In the genomic region with DNA sequence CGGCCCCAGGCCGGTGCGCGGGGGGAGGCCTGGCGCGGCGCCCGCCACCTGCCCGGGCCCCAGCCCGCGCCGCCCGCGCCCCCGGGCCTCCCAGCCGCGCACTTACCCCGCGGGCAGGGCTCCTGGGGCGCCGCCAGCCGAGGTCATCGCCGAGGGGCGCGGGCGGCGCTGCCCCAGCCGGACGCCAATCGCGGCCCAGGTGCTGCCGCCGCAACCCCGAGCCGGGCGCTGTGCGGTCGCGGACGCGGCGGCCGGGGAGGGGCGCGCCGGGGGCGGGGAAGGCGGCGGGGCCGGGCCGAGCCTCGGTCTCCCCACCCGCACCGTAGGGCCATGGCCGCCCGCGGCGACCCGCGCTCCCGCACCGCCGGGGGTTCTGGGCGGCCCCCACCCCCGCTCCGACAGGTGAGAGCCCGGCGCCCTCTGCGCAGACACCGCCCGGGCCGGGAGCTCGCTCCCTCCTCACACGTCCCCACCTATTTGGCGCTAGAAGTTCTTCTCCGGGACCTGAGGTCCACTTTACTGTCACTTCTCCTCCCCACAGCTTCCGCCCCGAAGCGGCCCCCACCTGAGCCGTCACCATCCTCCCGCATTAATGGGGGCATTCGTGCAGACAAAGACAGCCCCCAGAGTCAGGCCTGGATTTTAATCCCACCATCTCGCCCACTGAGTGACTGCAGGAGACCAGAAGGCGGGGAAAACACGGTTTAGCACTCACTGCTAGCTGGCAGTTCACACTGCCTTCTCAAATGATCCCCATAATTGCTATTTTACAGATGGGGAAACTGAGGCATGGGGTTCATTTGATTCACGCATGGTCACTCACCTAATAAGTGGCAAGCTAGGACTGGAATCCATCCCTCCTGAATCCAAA, we compare ENCODE assay signal across 8 cellular contexts. TPM values are rescaled to one million over a fixed set of nuclear protein-coding genes. Genes with fewer than 3 reads are reported as not detected.
A peak's percentile ranks its signal among the peaks of the same experiment; 100 is the strongest.
DNase-seq lines count a peak whose midpoint lies in the region; ATAC-seq and TF ChIP-seq lines count a peak whose summit lies in the region.

A gene (minus strand): TSS at position 232 of the 871 bp plus-strand sequence. CDS start 85 bp downstream, at position 147.

- H3K36me3 ChIP-seq in left ventricle myocardium inferior, result no peaks in the 10 kb centered on the region

- DNase-seq in activated T-cell treated with anti-CD3 and anti-CD28 coated beads, Interleukin-2, amount 50 U/mL, for 72 hours, result peak in 1 of 2 donors; percentile 15
- no peak for DNase-seq in activated T-cell treated with anti-CD3 and anti-CD28 coated beads, Interleukin-2, amount 50 U/mL, for 48 hours
- no peak for DNase-seq in activated CD8-positive, alpha-beta T cell treated with anti-CD3 and anti-CD28 coated beads for 36 hours
- DNase-seq in left ventricle myocardium inferior (no peak), skeletal muscle cell (ENCODE audit: low read depth) (no peak), GM19240 (ENCODE audit: insufficient read length, low spot score) (no peak), amniotic stem cell (lab: John Stamatoyannopoulos, UW) (no peak)

- no peaks in the 10 kb centered on the region for H3K9me3 ChIP-seq in left ventricle myocardium inferior (replicated peaks)

- no peak within 1 kb of the TSS for H3K27ac Mint-ChIP-seq in activated T-cell treated with anti-CD3 and anti-CD28 coated beads, Interleukin-2, amount 50 U/mL, for 72 hours
- no peak within 1 kb of the TSS for H3K27ac Mint-ChIP-seq in activated CD8-positive, alpha-beta T cell treated with anti-CD3 and anti-CD28 coated beads for 36 hours

- POLR2A ChIA-PET in activated CD8-positive, alpha-beta T cell treated with anti-CD3 and anti-CD28 coated beads for 36 hours (lab: Charles Lee), result no interaction called here

- peaks cover 14% of the 10 kb centered on the region for H3K4me1 Mint-ChIP-seq in activated T-cell treated with anti-CD3 and anti-CD28 coated beads, Interleukin-2, amount 50 U/mL, for 72 hours (ENCODE audit: low read depth)
- H3K4me1 Mint-ChIP-seq in activated CD8-positive, alpha-beta T cell treated with anti-CD3 and anti-CD28 coated beads for 36 hours (ENCODE audit: low read depth), result peaks cover 8% of the 10 kb centered on the region

- peak within 1 kb of the TSS; percentile 64 to 86 for H3K4me3 Mint-ChIP-seq in activated T-cell treated with anti-CD3 and anti-CD28 coated beads, Interleukin-2, amount 50 U/mL, for 72 hours
- H3K4me3 Mint-ChIP-seq in activated CD8-positive, alpha-beta T cell treated with anti-CD3 and anti-CD28 coated beads for 36 hours, result peak within 1 kb of the TSS; percentile 63

- TF ChIP-seq CTCF in activated CD8-positive, alpha-beta T cell treated with anti-CD3 and anti-CD28 coated beads for 36 hours (IDR thresholded peaks at IDR 0.05), result no peak
- TF ChIP-seq CTCF in left ventricle myocardium inferior (IDR thresholded peaks at IDR 0.05; ENCODE audit: borderline replicate concordance), result no peak

- H3K36me3 Mint-ChIP-seq in activated T-cell treated with anti-CD3 and anti-CD28 coated beads, Interleukin-2, amount 50 U/mL, for 72 hours (ENCODE audit: insufficient read depth in 2 of 2), result peaks cover 0 to 2% of the 10 kb centered on the region in 2 donors
- no peaks in the 10 kb centered on the region for H3K36me3 Mint-ChIP-seq in activated CD8-positive, alpha-beta T cell treated with anti-CD3 and anti-CD28 coated beads for 36 hours (ENCODE audit: low read depth)

- H3K4me3 ChIP-seq in left ventricle myocardium inferior (peak within 1 kb of the TSS; percentile 69), skeletal muscle cell (ENCODE audit: low read depth, low read length) (peak within 1 kb of the TSS; percentile 39)

- H3K27me3 ChIP-seq in left ventricle myocardium inferior (ENCODE audit: low read depth), result peaks cover 35% of the 10 kb centered on the region

- intact Hi-C loops in activated CD8-positive, alpha-beta T cell treated with anti-CD3 and anti-CD28 coated beads for 36 hours (cut with micrococcal nuclease), result no loop called here
- intact Hi-C loops in left ventricle myocardium inferior (cut with micrococcal nuclease), result no loop called here

- peak; percentile 61 to 68 for ATAC-seq in activated T-cell treated with anti-CD3 and anti-CD28 coated beads, Interleukin-2, amount 50 U/mL, for 72 hours (replicated peaks in 1 of 2)
- ATAC-seq in activated CD8-positive, alpha-beta T cell treated with anti-CD3 and anti-CD28 coated beads for 36 hours, result peak; percentile 24
- no peak for ATAC-seq in HG03342 (IDR thresholded peaks at IDR 0.05; ENCODE audit: unreplicated experiment)

- H3K27ac ChIP-seq in left ventricle myocardium inferior (replicated peaks), result peak within 1 kb of the TSS; percentile 87

- H3K27me3 Mint-ChIP-seq in activated T-cell treated with anti-CD3 and anti-CD28 coated beads, Interleukin-2, amount 50 U/mL, for 72 hours (ENCODE audit: low read depth), result peaks cover 34% of the 10 kb centered on the region
- peaks cover 28% of the 10 kb centered on the region for H3K27me3 Mint-ChIP-seq in activated CD8-positive, alpha-beta T cell treated with anti-CD3 and anti-CD28 coated beads for 36 hours

- H3K4me1 ChIP-seq in left ventricle myocardium inferior, result peaks cover 37% of the 10 kb centered on the region

- H3K9me3 Mint-ChIP-seq in activated T-cell treated with anti-CD3 and anti-CD28 coated beads, Interleukin-2, amount 50 U/mL, for 72 hours, result no peaks in the 10 kb centered on the region
- H3K9me3 Mint-ChIP-seq in activated CD8-positive, alpha-beta T cell treated with anti-CD3 and anti-CD28 coated beads for 36 hours, result no peaks in the 10 kb centered on the region

- CTCF ChIA-PET in activated CD8-positive, alpha-beta T cell treated with anti-CD3 and anti-CD28 coated beads for 36 hours (lab: Charles Lee), result interaction anchor here (1.0 to 1.8 kb wide), 6 partner anchors 17 to 141 kb away, joined by 3 to 5 read pairs (median 4); no protein-coding TSS in a partner anchor

RNA-seq across cellular contexts. Expression of the gene that starts here (rescaled TPM):
- under 1 TPM; 0.51 to 0.77 TPM for total RNA-seq in activated T-cell treated with anti-CD3 and anti-CD28 coated beads, Interleukin-2, amount 50 U/mL, for 72 hours
- under 1 TPM in 1 of 2 experiments, not detected in 1; 0.50 TPM for total RNA-seq in activated CD8-positive, alpha-beta T cell treated with anti-CD3 and anti-CD28 coated beads for 36 hours
- 25.7 TPM for total RNA-seq in left ventricle myocardium inferior

Comparison
In these comparisons a context has a peak if more than half of its experiments do, and no peak if none do; other contexts are left out.
1. RNA of the gene that starts here (total RNA-seq): 25.7 TPM in left ventricle myocardium inferior (single experiment); 0.51 to 0.77 TPM in activated T-cell treated with anti-CD3 and anti-CD28 coated beads, Interleukin-2, amount 50 U/mL, for 72 hours and 0.50 TPM in activated CD8-positive, alpha-beta T cell treated with anti-CD3 and anti-CD28 coated beads for 36 hours; every median in the first group is over 10 times any median in the second.
2. Peak in ATAC-seq in activated T-cell treated with anti-CD3 and anti-CD28 coated beads, Interleukin-2, amount 50 U/mL, for 72 hours; RNA of the gene not detected or under 1 TPM.
3. Peak in ATAC-seq in activated CD8-positive, alpha-beta T cell treated with anti-CD3 and anti-CD28 coated beads for 36 hours; RNA of the gene not detected or under 1 TPM.